Comparison of ENCODE assay signal across 16 cellular contexts in genomic region chr18:55731594-55732042, GRCh38.
DNase-seq lines count a peak whose midpoint lies in the region; ATAC-seq lines count a peak whose summit lies in the region.
"Had no signal": no experiment of that assay in that cellular context is flagged by ENCODE, and none has a peak within 500 bp of the region (broad histone marks: within the 10 kb centered on the region; RNA-seq: fewer than 3 reads in every experiment).

No MANE protein-coding gene starts in this region.

- H3K27ac ChIP-seq in mesendoderm (ENCODE audit: low read depth, low read length): no peak overlapping the region
- H3K27ac ChIP-seq: BLaER1 treated with 17β-estradiol and CSF1 and Interleukin-3, amounts not matched to agents 10 nM and 100 nM; SJCRH30 had no signal

- H4K5ac ChIP-seq in mesendoderm (ENCODE audit: low read length): no peak overlapping the region

- H3K23ac ChIP-seq in mesendoderm (ENCODE audit: low read length): no peak overlapping the region

- WGBS in mesendoderm (ENCODE audit: extremely low coverage, insufficient coverage, low lambda C conversion rate): no CpG with 5 or more reads among the region's 4 CpGs

- H3K4me2 ChIP-seq in mesendoderm (ENCODE audit: low read length): no peak overlapping the region

- H3K79me1 ChIP-seq in mesendoderm (ENCODE audit: low read length): no peaks in the 10 kb centered on the region

- no peak overlapping the region for H2BK15ac ChIP-seq in mesendoderm (replicated peaks; ENCODE audit: low read depth)

- H2AK5ac ChIP-seq in mesendoderm (ENCODE audit: low read length): no peak overlapping the region

- no peak overlapping the region for H3K4me3 ChIP-seq in mesendoderm (ENCODE audit: low read length)
- H3K4me3 ChIP-seq: BLaER1 treated with 17β-estradiol and CSF1 and Interleukin-3, amounts not matched to agents 10 nM and 100 nM; SJCRH30 had no signal

- H2BK5ac ChIP-seq in mesendoderm (ENCODE audit: low read length): no peak overlapping the region

- DNase-seq in HT1080 (ENCODE audit: low read depth) (peak; percentile 6), dermis blood vessel endothelial cell (peak; percentile 10), sciatic nerve (ENCODE audit: low spot score) (no peak), mucosa of gallbladder (ENCODE audit: low spot score) (no peak), SW 1271 (lab: John Stamatoyannopoulos, UW) (no peak), mesendoderm (no peak), NCI-H524 treated with DMSO at 0.1 percent for 48 hours (lab: John Stamatoyannopoulos, UW) (no peak)
- DNase-seq: activated CD4-positive, alpha-beta T cell treated with anti-CD3 and anti-CD28 coated beads, Interleukin-2, amount 50 U/mL, for 1 hour; activated T-cell treated with anti-CD3 and anti-CD28 coated beads, Interleukin-2, amount 50 U/mL, for 1 hour; DND-41; head of caudate nucleus; posterior cingulate gyrus; SJCRH30; T1000 had no signal

- no peaks in the 10 kb centered on the region for H3K27me3 ChIP-seq in mesendoderm (ENCODE audit: insufficient read depth, low read length, poor library complexity)
- H3K27me3 ChIP-seq: BLaER1 treated with 17β-estradiol and CSF1 and Interleukin-3, amounts not matched to agents 10 nM and 100 nM; SJCRH30 had no signal

- no peaks in the 10 kb centered on the region for H3K79me2 ChIP-seq in mesendoderm (ENCODE audit: control insufficient read depth, insufficient read depth, low read length)

- no peaks in the 10 kb centered on the region for H3K36me3 ChIP-seq in mesendoderm (ENCODE audit: control insufficient read depth, insufficient read depth, low read length)
- H3K36me3 ChIP-seq: BLaER1 treated with 17β-estradiol and CSF1 and Interleukin-3, amounts not matched to agents 10 nM and 100 nM; SJCRH30 had no signal

- H3K56ac ChIP-seq in mesendoderm (ENCODE audit: low read length): no peak overlapping the region

- no peak overlapping the region for H3K18ac ChIP-seq in mesendoderm (ENCODE audit: low read length)

- no peaks in the 10 kb centered on the region for H3K4me1 ChIP-seq in mesendoderm (ENCODE audit: control insufficient read depth, low read depth, low read length)
- H3K4me1 ChIP-seq: SJCRH30 had no signal

- H3K4ac ChIP-seq in mesendoderm (ENCODE audit: low read depth, low read length): no peak overlapping the region

- no peak overlapping the region for H4K8ac ChIP-seq in mesendoderm (ENCODE audit: low read depth, low read length)

- H3K9ac ChIP-seq in mesendoderm (ENCODE audit: low read length): no peak overlapping the region
- H3K9ac ChIP-seq: BLaER1 treated with 17β-estradiol and CSF1 and Interleukin-3, amounts not matched to agents 10 nM and 100 nM had no signal

- ATAC-seq in GM19351 (IDR thresholded peaks at IDR 0.05; ENCODE audit: unreplicated experiment) (peak; percentile 47), sciatic nerve (peak; percentile 78)

- H2BK120ac ChIP-seq in mesendoderm (ENCODE audit: low read depth, low read length): no peak overlapping the region

- intact Hi-C loops in sciatic nerve (cut with DNase I): no loop called here

Comparison
In these comparisons a context has a peak if more than half of its experiments do, and no peak if none do; other contexts are left out.
1. DNase-seq: peak in HT1080 (single experiment) and dermis blood vessel endothelial cell (single experiment); none in sciatic nerve (single experiment), mucosa of gallbladder (single experiment), SW 1271 (0 of 2), mesendoderm (single experiment) and NCI-H524 treated with DMSO at 0.1 percent for 48 hours (single experiment).